27 cellular contexts compared by ENCODE assay signal in the genomic region with DNA sequence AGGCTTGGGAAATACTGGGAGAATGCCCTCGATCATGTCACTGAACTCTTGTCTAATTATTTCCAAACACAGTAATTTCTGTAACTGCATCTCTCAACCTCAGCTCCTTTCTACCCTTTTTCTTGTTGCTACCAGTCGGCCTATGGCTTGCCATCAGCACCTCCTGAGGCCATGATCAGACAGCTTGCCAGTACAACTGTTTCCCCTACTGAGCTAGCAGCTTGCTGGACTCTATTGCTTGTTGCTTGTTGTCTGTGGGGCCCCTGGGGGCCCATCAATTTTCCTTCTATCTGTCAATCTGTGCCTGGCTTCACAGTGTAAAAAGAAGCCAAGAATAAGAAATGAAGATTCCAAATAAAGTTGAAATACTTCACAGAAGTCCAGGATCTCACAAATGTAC.
"Had no signal": no experiment of that assay in that cellular context is flagged by ENCODE, and none has a peak within 500 bp of the region (broad histone marks: within the 10 kb centered on the region; RNA-seq: fewer than 3 reads in every experiment).

No MANE protein-coding gene starts in this region.

- DNase-seq: stimulated activated CD4-positive, alpha-beta T cell treated with anti-CD3 and anti-CD28 coated beads, Interleukin-2, amount 100 ng/mL, for 48 hours; stimulated activated CD4-positive, alpha-beta T cell treated with anti-CD3 and anti-CD28 coated beads, Interleukin-4, amount 100 ng/mL, for 1 hour; stimulated activated CD4-positive, alpha-beta T cell treated with anti-CD3 and anti-CD28 coated beads, Interleukin-4, amount 100 ng/mL, for 24 hours; stimulated activated CD4-positive, alpha-beta T cell treated with anti-CD3 and anti-CD28 coated beads, Interleukin-4, amount 100 ng/mL, for 4 hours; stimulated activated CD8-positive, alpha-beta memory T cell treated with anti-CD3 and anti-CD28 coated beads, Interleukin-4, amount 100 ng/mL, for 48 hours; stimulated activated naive B cell treated with anti-CD40 and anti-IgM and Interleukin-4, amounts not matched to agents 10 μg/mL and 1 μg/mL and 100 μg/mL, for 72 hours; stimulated activated naive CD4-positive, alpha-beta T cell; stimulated activated naive CD4-positive, alpha-beta T cell treated with Interleukin-2 at 50 U/mL for 16 hours; stimulated activated naive CD8-positive, alpha-beta T cell treated with anti-CD3 and anti-CD28 coated beads, Interleukin-15, amount 100 ng/mL, for 72 hours; stimulated activated naive CD8-positive, alpha-beta T cell treated with anti-CD3 and anti-CD28 coated beads, Interleukin-15, Interleukin-2, amounts not matched to agents 100 U/mL and 50 U/mL, for 24 hours; stomach; substantia nigra; testis; thyroid gland; tibial artery; transverse colon; trophoblast cell; upper lobe of left lung; upper lobe of right lung; uterus had no signal

- H3K36me3 ChIP-seq: stomach, suprapubic skin, thoracic aorta, thyroid gland, tibial artery, tibial nerve, transverse colon, upper lobe of left lung, upper lobe of right lung, uterus, vagina had no signal

- H3K9me3 ChIP-seq: stomach, suprapubic skin, testis, thoracic aorta, thyroid gland, tibial artery, tibial nerve, transverse colon, upper lobe of left lung, upper lobe of right lung, uterus, vagina had no signal

- ATAC-seq: stimulated activated effector memory CD8-positive, alpha-beta T cell treated with anti-CD3 and anti-CD28 coated beads, Interleukin-12 subunit alpha, Interleukin-12 subunit beta, amount 100 ng/mL, for 72 hours; stimulated activated memory B cell treated with anti-CD40 and anti-IgM and Interleukin-4, amounts not matched to agents 10 μg/mL and 1 μg/mL and 100 μg/mL, for 72 hours; stimulated activated naive B cell treated with anti-CD40 and anti-IgM and Interleukin-4, amounts not matched to agents 10 μg/mL and 1 μg/mL and 100 μg/mL, for 72 hours; stimulated activated naive CD8-positive, alpha-beta T cell treated with anti-CD3 and anti-CD28 coated beads, Interleukin-15, amount 100 ng/mL, for 72 hours; stimulated activated naive CD8-positive, alpha-beta T cell treated with anti-CD3 and anti-CD28 coated beads, Interleukin-15, Interleukin-2, amounts not matched to agents 100 U/mL and 50 U/mL, for 24 hours; upper lobe of right lung had no signal

- H3K27me3 ChIP-seq: stomach, suprapubic skin, testis, thyroid gland, tibial artery, tibial nerve, transverse colon, upper lobe of left lung, upper lobe of right lung, uterus, vagina had no signal

- H3K27ac ChIP-seq: stomach, suprapubic skin, testis, thoracic aorta, thyroid gland, tibial artery, tibial nerve, transverse colon, upper lobe of left lung, upper lobe of right lung, uterus, vagina had no signal

- H3K4me1 ChIP-seq: stomach, suprapubic skin, testis, thyroid gland, tibial artery, tibial nerve, transverse colon, upper lobe of left lung, upper lobe of right lung, uterus, vagina had no signal

- FAIRE-seq: urothelium cell line had no signal

- H3K4me3 ChIP-seq: stomach, suprapubic skin, testis, thoracic aorta, thyroid gland, tibial artery, tibial nerve, transverse colon, upper lobe of left lung, upper lobe of right lung, uterus, vagina had no signal
